ENCODE assay signal across 8 cellular contexts in genomic region chr12:45216983-45217485, GRCh38. TPM values are rescaled to one million over a fixed set of nuclear protein-coding genes. Genes with fewer than 3 reads are reported as not detected.
DNase-seq lines count a peak whose midpoint lies in the region; TF ChIP-seq lines count a peak whose summit lies in the region.

No MANE protein-coding gene starts in this region.

- intact Hi-C loops in activated T-helper 2 cell treated with anti-CD3 and anti-CD28 coated beads, Interferon-gamma antibody, Interleukin-2, Interleukin-4, amounts not matched to agents 10 μg/mL and 5 μg/mL and 100 μg/mL, durations not matched to agents 14 hours and 24 hours and 36 hours (cut with micrococcal nuclease): no loop called here
- intact Hi-C loops in tibial artery (cut with DNase I; ENCODE audit: low total_unique reads): loop anchor here (10.0 kb wide), 1 partner anchor 168 kb away; no protein-coding TSS in a partner anchor

- peak overlapping the region; percentile 83 for H3K4me3 Mint-ChIP-seq in activated naive CD4-positive, alpha-beta T cell treated with anti-CD3 and anti-CD28 coated beads, Interleukin-2, amount 10 ng/mL, durations not matched to agents 7 days and 5 days
- peak overlapping the region; percentile 97 for H3K4me3 Mint-ChIP-seq in activated T-helper 2 cell treated with anti-CD3 and anti-CD28 coated beads, Interferon-gamma antibody, Interleukin-2, Interleukin-4, amounts not matched to agents 10 μg/mL and 5 μg/mL and 100 μg/mL, durations not matched to agents 14 hours and 24 hours and 36 hours (ENCODE audit: low read depth)

- CTCF ChIA-PET in activated naive CD4-positive, alpha-beta T cell treated with anti-CD3 and anti-CD28 coated beads, Interleukin-2, amount 10 ng/mL, durations not matched to agents 7 days and 5 days (lab: Charles Lee): interaction anchor here (0.6 to 1.8 kb wide), 8 partner anchors 10 to 163 kb away, joined by 3 to 5 read pairs (median 4); no protein-coding TSS in a partner anchor

- H3K36me3 ChIP-seq in tibial artery: no peaks in the 10 kb centered on the region

- peak overlapping the region; percentile 73 to 91 for H3K4me3 ChIP-seq in tibial artery

- peak overlapping the region; percentile 88 for H3K27ac Mint-ChIP-seq in activated naive CD4-positive, alpha-beta T cell treated with anti-CD3 and anti-CD28 coated beads, Interleukin-2, amount 10 ng/mL, durations not matched to agents 7 days and 5 days
- peak overlapping the region; percentile 75 for H3K27ac Mint-ChIP-seq in activated T-helper 2 cell treated with anti-CD3 and anti-CD28 coated beads, Interferon-gamma antibody, Interleukin-2, Interleukin-4, amounts not matched to agents 10 μg/mL and 5 μg/mL and 100 μg/mL, durations not matched to agents 14 hours and 24 hours and 36 hours

- TF ChIP-seq CTCF in tibial artery (IDR thresholded peaks at IDR 0.05): no peak

- no peaks in the 10 kb centered on the region for H3K9me3 Mint-ChIP-seq in activated naive CD4-positive, alpha-beta T cell treated with anti-CD3 and anti-CD28 coated beads, Interleukin-2, amount 10 ng/mL, durations not matched to agents 7 days and 5 days
- no peaks in the 10 kb centered on the region for H3K9me3 Mint-ChIP-seq in activated T-helper 2 cell treated with anti-CD3 and anti-CD28 coated beads, Interferon-gamma antibody, Interleukin-2, Interleukin-4, amounts not matched to agents 10 μg/mL and 5 μg/mL and 100 μg/mL, durations not matched to agents 14 hours and 24 hours and 36 hours

- H3K9me3 ChIP-seq in tibial artery: no peaks in the 10 kb centered on the region

- peaks cover 58% of the 10 kb centered on the region for H3K4me1 Mint-ChIP-seq in activated naive CD4-positive, alpha-beta T cell treated with anti-CD3 and anti-CD28 coated beads, Interleukin-2, amount 10 ng/mL, durations not matched to agents 7 days and 5 days
- peaks cover 34% of the 10 kb centered on the region for H3K4me1 Mint-ChIP-seq in activated T-helper 2 cell treated with anti-CD3 and anti-CD28 coated beads, Interferon-gamma antibody, Interleukin-2, Interleukin-4, amounts not matched to agents 10 μg/mL and 5 μg/mL and 100 μg/mL, durations not matched to agents 14 hours and 24 hours and 36 hours (ENCODE audit: low read depth)

- H3K27me3 ChIP-seq in tibial artery: no peaks in the 10 kb centered on the region

- DNase-seq in activated naive CD4-positive, alpha-beta T cell treated with anti-CD3 and anti-CD28 coated beads, Interleukin-2, amount 10 ng/mL, durations not matched to agents 7 days and 5 days: no peak
- no peak for DNase-seq in activated naive CD4-positive, alpha-beta T cell treated with Interleukin-2 at 50 U/mL for 16 hours
- DNase-seq in activated T-helper 2 cell treated with anti-CD3 and anti-CD28 coated beads, Interferon-gamma antibody, Interleukin-2, Interleukin-4, amounts not matched to agents 10 μg/mL and 5 μg/mL and 100 μg/mL, durations not matched to agents 14 hours and 24 hours and 36 hours (ENCODE audit: low spot score): no peak
- DNase-seq in left kidney (ENCODE audit: low read depth, low spot score) (peak; percentile 32), tibial artery (no peak), NCI-H187 (lab: John Stamatoyannopoulos, UW) (no peak), islet precursor cell (no peak)
- no peak for DNase-seq in stimulated activated naive CD4-positive, alpha-beta T cell (lab: John Stamatoyannopoulos, UW)

- peak overlapping the region; percentile 92 to 97 for H3K27ac ChIP-seq in tibial artery

- H3K36me3 Mint-ChIP-seq in activated naive CD4-positive, alpha-beta T cell treated with anti-CD3 and anti-CD28 coated beads, Interleukin-2, amount 10 ng/mL, durations not matched to agents 7 days and 5 days: peaks cover 14% of the 10 kb centered on the region
- peaks cover 5% of the 10 kb centered on the region for H3K36me3 Mint-ChIP-seq in activated T-helper 2 cell treated with anti-CD3 and anti-CD28 coated beads, Interferon-gamma antibody, Interleukin-2, Interleukin-4, amounts not matched to agents 10 μg/mL and 5 μg/mL and 100 μg/mL, durations not matched to agents 14 hours and 24 hours and 36 hours (ENCODE audit: low read depth)

- H3K4me1 ChIP-seq in tibial artery: peaks cover 0 to 39% (median 18%) of the 10 kb centered on the region in 4 donors

- no peaks in the 10 kb centered on the region for H3K27me3 Mint-ChIP-seq in activated naive CD4-positive, alpha-beta T cell treated with anti-CD3 and anti-CD28 coated beads, Interleukin-2, amount 10 ng/mL, durations not matched to agents 7 days and 5 days
- no peaks in the 10 kb centered on the region for H3K27me3 Mint-ChIP-seq in activated T-helper 2 cell treated with anti-CD3 and anti-CD28 coated beads, Interferon-gamma antibody, Interleukin-2, Interleukin-4, amounts not matched to agents 10 μg/mL and 5 μg/mL and 100 μg/mL, durations not matched to agents 14 hours and 24 hours and 36 hours (ENCODE audit: low read depth)

RNA-seq across cellular contexts. Expression of gene ANO6, which starts 1.1 kb away (rescaled TPM):
- total RNA-seq in activated T-helper 2 cell treated with anti-CD3 and anti-CD28 coated beads, Interferon-gamma antibody, Interleukin-2, Interleukin-4, amounts not matched to agents 10 μg/mL and 5 μg/mL and 100 μg/mL, durations not matched to agents 14 hours and 24 hours and 36 hours: 25.2 and 25.7 TPM in 2 replicates
